Comparison of ENCODE assay signal across 23 cellular contexts in the genomic region with DNA sequence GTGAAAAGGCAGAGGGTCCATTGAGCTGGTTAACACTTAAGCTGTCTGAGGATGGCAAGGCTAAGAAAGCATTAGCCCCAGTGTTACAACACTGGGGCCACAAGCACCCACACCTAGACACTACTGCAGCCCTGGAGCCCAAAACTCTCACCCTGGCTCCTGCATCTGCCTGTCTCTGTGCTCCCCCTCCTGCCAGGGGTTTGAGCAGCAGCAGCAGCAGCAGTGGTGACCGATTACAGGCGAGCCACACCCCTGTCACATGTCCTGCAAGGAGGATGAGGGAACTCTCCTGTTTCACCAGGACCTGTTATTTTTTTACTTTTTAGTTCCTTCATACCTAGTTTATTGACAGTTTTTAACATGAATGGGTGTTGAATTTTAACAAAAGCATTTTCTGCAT.
"Had no signal": no experiment of that assay in that cellular context is flagged by ENCODE, and none has a peak within 500 bp of the region (broad histone marks: within the 10 kb centered on the region; RNA-seq: fewer than 3 reads in every experiment).

No MANE protein-coding gene starts in this region.

- H3K36me3 ChIP-seq: Peyer's patch, SJCRH30 had no signal

- ATAC-seq: activated T-helper 17 cell treated with anti-CD3 and anti-CD28 coated beads, Interleukin-2, amount 50 U/mL, for 72 hours; SK-N-SH treated with all-trans-retinoic acid at 6 μM for 48 hours had no signal

- H3K4me3 ChIP-seq: Peyer's patch, SJCRH30 had no signal

- DNase-seq: activated CD4-positive, alpha-beta memory T cell treated with anti-CD3 and anti-CD28 coated beads, Interleukin-2, amount 10 ng/mL, durations not matched to agents 7 days and 5 days; activated CD4-positive, alpha-beta T cell treated with anti-CD3 and anti-CD28 coated beads, Interleukin-2, amount 10 ng/mL, durations not matched to agents 7 days and 5 days; activated CD4-positive, CD25-positive, alpha-beta regulatory T cell; activated gamma-delta T cell; activated naive CD4-positive, alpha-beta T cell treated with anti-CD3 and anti-CD28 coated beads for 36 hours; activated T-cell treated with anti-CD3 and anti-CD28 coated beads for 4 hours; activated T-cell treated with anti-CD3 and anti-CD28 coated beads, Interleukin-2, amount 50 U/mL, for 48 hours; amygdala; NCI-H1105 treated with DMSO at 0.1 percent for 48 hours; NCI-H1436 treated with DMSO at 0.1 percent for 48 hours; NCI-H187; NCI-H2081; NCI-H345; NCI-H510A; NCI-H526 treated with DMSO at 0.1 percent for 48 hours; NCI-H82; NK-92 treated with Interleukin-12 subunit alpha and Interleukin-12 subunit beta, amount 100 ng/mL, for 24 hours; Peyer's patch; Right ventricle myocardium superior; SJCRH30 had no signal

- H3K27ac ChIP-seq: Peyer's patch, RWPE1, SJCRH30 had no signal

- H3K4me1 ChIP-seq: Peyer's patch had no signal

- H3K27me3 ChIP-seq: Peyer's patch, SJCRH30 had no signal

- H3K9me3 ChIP-seq: Peyer's patch, SJCRH30 had no signal
